Comparison of ENCODE assay signal across 33 cellular contexts in genomic region chr14:25303934-25304333, GRCh38.
"Had no signal": no experiment of that assay in that cellular context is flagged by ENCODE, and none has a peak within 500 bp of the region (broad histone marks: within the 10 kb centered on the region; RNA-seq: fewer than 3 reads in every experiment).

No MANE protein-coding gene starts in this region.

- H3K4me3 ChIP-seq: adrenal gland, cardiac muscle cell, colonic mucosa had no signal

- H3K4me1 ChIP-seq: adrenal gland, colonic mucosa had no signal

- H3K36me3 ChIP-seq: adrenal gland, cardiac muscle cell, colonic mucosa had no signal

- H3K27me3 ChIP-seq: adrenal gland, cardiac muscle cell, colonic mucosa had no signal

- FAIRE-seq: astrocyte, bronchial epithelial cell, TTC549 had no signal

- H3K9me3 ChIP-seq: adrenal gland, colonic mucosa had no signal

- DNase-seq: activated B cell treated with CpG ODN at 0.5 μM for 24 hours; activated CD4-positive, alpha-beta memory T cell treated with anti-CD3 and anti-CD28 coated beads for 36 hours; activated CD4-positive, alpha-beta T cell treated with anti-CD3 and anti-CD28 coated beads for 4 hours; activated CD4-positive, alpha-beta T cell treated with anti-CD3 and anti-CD28 coated beads, Interleukin-2, amount 10 ng/mL, durations not matched to agents 24 days and 14 days; activated CD4-positive, alpha-beta T cell treated with anti-CD3 and anti-CD28 coated beads, Interleukin-2, amount 50 U/mL, for 1 hour; activated CD4-positive, alpha-beta T cell treated with anti-CD3 and anti-CD28 coated beads, Interleukin-2, amount 50 U/mL, for 4 hours; activated CD4-positive, CD25-positive, alpha-beta regulatory T cell treated with anti-CD3 and anti-CD28 coated beads, Interleukin-2, amount 50 U/mL, for 72 hours; activated CD8-positive, alpha-beta memory T cell treated with anti-CD3 and anti-CD28 coated beads, Interleukin-2, amount 50 U/mL, for 4 hours; activated CD8-positive, alpha-beta T cell treated with anti-CD3 and anti-CD28 coated beads for 36 hours; activated effector memory CD4-positive, alpha-beta T cell treated with anti-CD3 and anti-CD28 coated beads, Interleukin-2, amount 50 U/mL, for 16 hours; activated gamma-delta T cell treated with Interleukin-2 at 50 U/mL for 16 hours; activated naive CD4-positive, alpha-beta T cell; activated naive CD4-positive, alpha-beta T cell treated with anti-CD3 and anti-CD28 coated beads for 36 hours; activated naive CD8-positive, alpha-beta T cell treated with anti-CD3 and anti-CD28 coated beads for 36 hours; activated T-cell treated with anti-CD3 and anti-CD28 coated beads for 4 hours; activated T-cell treated with anti-CD3 and anti-CD28 coated beads, Interleukin-2, amount 50 U/mL, for 1 hour; activated T-cell treated with anti-CD3 and anti-CD28 coated beads, Interleukin-2, amount 50 U/mL, for 4 hours; activated T-cell treated with anti-CD3 and anti-CD28 coated beads, Interleukin-2, amount 50 U/mL, for 72 hours; adrenal gland; amniotic stem cell; aorta; caudate nucleus; cerebellar nuclear complex; colonic mucosa; T-helper 2 cell; T-helper 9 cell had no signal

- H3K27ac ChIP-seq: adrenal gland, cardiac muscle cell, colonic mucosa, VCaP had no signal

- ATAC-seq: activated CD8-positive, alpha-beta T cell treated with anti-CD3 and anti-CD28 coated beads for 36 hours; activated naive CD4-positive, alpha-beta T cell treated with anti-CD3 and anti-CD28 coated beads, Interleukin-2, amount 50 U/mL, for 72 hours; activated T-cell treated with anti-CD3 and anti-CD28 coated beads, Interleukin-2, amount 50 U/mL, for 4 hours; activated T-cell treated with anti-CD3 and anti-CD28 coated beads, Interleukin-2, amount 50 U/mL, for 72 hours; activated T-helper 17 cell treated with anti-CD3 and anti-CD28 coated beads, Interleukin-2, amount 50 U/mL, for 72 hours had no signal
